18 cellular contexts compared by ENCODE assay signal in the genomic region with DNA sequence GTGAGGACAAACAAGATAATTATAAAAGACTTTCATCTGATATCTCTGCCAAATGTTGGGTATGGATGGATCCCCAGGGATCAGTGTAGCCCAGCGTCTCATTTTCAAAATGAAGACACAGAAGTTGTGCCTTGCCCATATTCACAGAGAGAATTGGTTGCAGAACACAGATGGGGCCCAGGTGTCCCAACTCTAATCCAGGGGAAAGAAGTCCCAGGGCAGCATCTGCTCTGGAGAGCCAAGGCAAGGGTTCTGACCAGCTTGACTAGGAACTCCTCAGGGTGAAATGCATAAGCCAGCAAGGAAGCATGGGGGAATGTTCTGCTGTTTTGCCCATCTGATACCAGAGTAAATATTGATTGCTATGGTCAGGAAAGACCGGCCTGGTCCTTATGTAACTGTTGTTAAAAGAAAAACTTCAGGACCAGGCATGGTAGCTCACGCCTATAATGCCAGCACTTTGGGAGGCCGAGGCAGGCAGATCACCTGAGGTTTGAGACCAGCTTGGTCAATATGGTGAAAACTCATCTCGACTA.
A peak's percentile ranks its signal among the peaks of the same experiment; 100 is the strongest.
DNase-seq lines count a peak whose midpoint lies in the region; ATAC-seq and TF ChIP-seq lines count a peak whose summit lies in the region.
"Had no signal": no experiment of that assay in that cellular context is flagged by ENCODE, and none has a peak within 500 bp of the region (broad histone marks: within the 10 kb centered on the region; RNA-seq: fewer than 3 reads in every experiment).

No MANE protein-coding gene starts in this region.

- DNase-seq in T47D (ENCODE audit: low read depth in 1 of 2, low spot score in 1 of 2), result peak; percentile 31 to 84
- DNase-seq in breast epithelium (ENCODE audit: low spot score in 2 of 2), result no peak
- DNase-seq in NCI-H82 treated with DMSO at 0.1 percent for 48 hours (lab: John Stamatoyannopoulos, UW; ENCODE audit: unreplicated experiment), result peak; percentile 72
- DNase-seq in glutamatergic neuron, result peak; percentile 19
- no peak for DNase-seq in dorsolateral prefrontal cortex
- DNase-seq in activated T-cell treated with anti-CD3 and anti-CD28 coated beads, Interleukin-2, amount 50 U/mL, for 1 hour, result no peak
- DNase-seq in HuH-7.5 (ENCODE audit: low spot score), result no peak
- DNase-seq: AML-193, DND-41, H9, NCI-H1417, NCI-H187 treated with DMSO at 0.1 percent for 48 hours, NCI-H446 treated with DMSO at 0.1 percent for 48 hours, SJCRH30 had no signal

- H3K27ac ChIP-seq in breast epithelium (peak overlapping the region in 1 of 2 donors; percentile 27), dorsolateral prefrontal cortex (no peak overlapping the region)
- H3K27ac ChIP-seq: 22Rv1, C4-2B, KMS-11, SJCRH30 had no signal

- intact Hi-C loops in breast epithelium (cut with DNase I; ENCODE audit: low total_unique reads) (no loop called here), dorsolateral prefrontal cortex (cut with DNase I) (no loop called here)

- TF ChIP-seq CTCF in breast epithelium (IDR thresholded peaks at IDR 0.05), result no peak
- no peak for TF ChIP-seq CTCF in glutamatergic neuron (IDR thresholded peaks at IDR 0.05; ENCODE audit: partially characterized antibody, unreplicated experiment)
- TF ChIP-seq CTCF in dorsolateral prefrontal cortex (IDR thresholded peaks at IDR 0.05 in 54 of 56, conservative IDR thresholded peaks at IDR 0.05 in 2 of 56; ENCODE audit: low read depth in 1 of 56, partially characterized antibody in 56 of 56), result no peak

- H3K4me3 Mint-ChIP-seq in glutamatergic neuron (ENCODE audit: unreplicated experiment), result no peak overlapping the region
- H3K4me3 Mint-ChIP-seq: H9 had no signal

- no peaks in the 10 kb centered on the region for H3K4me1 ChIP-seq in breast epithelium
- H3K4me1 ChIP-seq: SJCRH30 had no signal

- peaks cover 9% of the 10 kb centered on the region for H3K27me3 Mint-ChIP-seq in glutamatergic neuron (ENCODE audit: unreplicated experiment)

- no peak overlapping the region for H3K4me3 ChIP-seq in breast epithelium
- H3K4me3 ChIP-seq in dorsolateral prefrontal cortex, result no peak overlapping the region
- H3K4me3 ChIP-seq: SJCRH30 had no signal

- peak overlapping the region; percentile 46 for H3K27ac Mint-ChIP-seq in glutamatergic neuron (ENCODE audit: unreplicated experiment)
- H3K27ac Mint-ChIP-seq: H9 had no signal

- H3K27me3 ChIP-seq in breast epithelium (no peaks in the 10 kb centered on the region), dorsolateral prefrontal cortex (no peaks in the 10 kb centered on the region)
- H3K27me3 ChIP-seq: SJCRH30 had no signal

- in situ Hi-C loops in T47D (cut with HindIII; ENCODE audit: low pct_unique_long_range_greater_than_20kb, low sequenced_read_pairs), result no loop called here

- peaks cover 5% of the 10 kb centered on the region for H3K36me3 Mint-ChIP-seq in glutamatergic neuron (ENCODE audit: unreplicated experiment)

- no peak for ATAC-seq in HG03432 (IDR thresholded peaks at IDR 0.05; ENCODE audit: unreplicated experiment)

- no peaks in the 10 kb centered on the region for H3K36me3 ChIP-seq in breast epithelium
- H3K36me3 ChIP-seq: SJCRH30 had no signal

- no peak for TF ChIP-seq POLR2A in breast epithelium (IDR thresholded peaks at IDR 0.05)

- H3K9me3 ChIP-seq in breast epithelium, result no peaks in the 10 kb centered on the region
- H3K9me3 ChIP-seq: SJCRH30 had no signal

- peaks cover 12% of the 10 kb centered on the region for H3K9me3 Mint-ChIP-seq in glutamatergic neuron (ENCODE audit: unreplicated experiment)

- peaks cover 15% of the 10 kb centered on the region for H3K4me1 Mint-ChIP-seq in glutamatergic neuron (ENCODE audit: low read depth, unreplicated experiment)

Comparison
In these comparisons a context has a peak if more than half of its experiments do, and no peak if none do; other contexts are left out.
1. DNase-seq: peak in T47D (2 of 2), NCI-H82 treated with DMSO at 0.1 percent for 48 hours (single experiment) and glutamatergic neuron (single experiment); none in breast epithelium (0 of 2), dorsolateral prefrontal cortex (0 of 10), activated T-cell treated with anti-CD3 and anti-CD28 coated beads, Interleukin-2, amount 50 U/mL, for 1 hour (single experiment) and HuH-7.5 (single experiment).